ENCODE assay signal across 8 cellular contexts in genomic region chr13:38763446-38764381, GRCh38.
DNase-seq lines count a peak whose midpoint lies in the region; ATAC-seq, FAIRE-seq and TF ChIP-seq lines count a peak whose summit lies in the region.

No MANE protein-coding gene starts in this region.

- H3K4me3 ChIP-seq in MM.1S (ENCODE audit: low read length): no peak overlapping the region
- H3K4me3 ChIP-seq in vagina: no peak overlapping the region

- peak; percentile 76 for FAIRE-seq in islet of Langerhans (lab: Jason Lieb, UNC)

- DNase-seq in SIG-M5 treated with dmso at 0.1 percent for 504 hours (lab: John Stamatoyannopoulos, UW; ENCODE audit: unreplicated experiment) (peak; percentile 18), SIG-M5 (lab: John Stamatoyannopoulos, UW) (no peak), MM.1S (peak; percentile 37), amniotic epithelial cell (ENCODE audit: low read depth) (peak; percentile 15), vagina (ENCODE audit: extremely low spot score in 2 of 2) (no peak), cortex of kidney (lab: John Stamatoyannopoulos, UW) (no peak)

- H2AFZ ChIP-seq in MM.1S (ENCODE audit: low read length): 0 out of 2 replicates have a peak overlapping the region, but pooled peaks have one; percentile 30

- H3K27me3 ChIP-seq in MM.1S (replicated peaks; ENCODE audit: insufficient read depth, low read length) (no peaks in the 10 kb centered on the region), vagina (no peaks in the 10 kb centered on the region)

- no peaks in the 10 kb centered on the region for H4K20me1 ChIP-seq in MM.1S (ENCODE audit: insufficient read depth, low read length)

- no peak for ATAC-seq in HG02623 (IDR thresholded peaks at IDR 0.05; ENCODE audit: unreplicated experiment)

- intact Hi-C loops in vagina (cut with DNase I): no loop called here

- H3K4me2 ChIP-seq in MM.1S (ENCODE audit: low read depth, low read length): peak overlapping the region; percentile 29; the same call in 1 of the 2 replicates

- TF ChIP-seq POLR2A in vagina (IDR thresholded peaks at IDR 0.05): no peak

- H3K9me3 ChIP-seq in MM.1S (replicated peaks; ENCODE audit: insufficient read depth, low read length): no peaks in the 10 kb centered on the region
- H3K9me3 ChIP-seq in vagina: no peaks in the 10 kb centered on the region

- H3K4me1 ChIP-seq in MM.1S (ENCODE audit: low read length) (no peaks in the 10 kb centered on the region), vagina (no peaks in the 10 kb centered on the region)

- H3K27ac ChIP-seq in MM.1S (ENCODE audit: low read length): no peak overlapping the region
- no peak overlapping the region for H3K27ac ChIP-seq in vagina

- H3K9ac ChIP-seq in MM.1S (ENCODE audit: low read length): no peak overlapping the region

- H3F3A ChIP-seq in MM.1S (ENCODE audit: insufficient read depth, low read length): no peaks in the 10 kb centered on the region

- no peaks in the 10 kb centered on the region for H3K79me2 ChIP-seq in MM.1S (ENCODE audit: low read length)

- TF ChIP-seq CTCF in MM.1S (IDR thresholded peaks at IDR 0.05; ENCODE audit: low read length) (peak; percentile 48), vagina (IDR thresholded peaks at IDR 0.05) (peak in 2 of 3 experiments; percentile 14 to 32)

- H3K9me2 ChIP-seq in MM.1S (replicated peaks; ENCODE audit: insufficient read depth, low read length): no peaks in the 10 kb centered on the region

- no peaks in the 10 kb centered on the region for H3K36me3 ChIP-seq in MM.1S (replicated peaks; ENCODE audit: insufficient read depth, low read length)
- H3K36me3 ChIP-seq in vagina: no peaks in the 10 kb centered on the region

Comparison
In these comparisons a context has a peak if more than half of its experiments do, and no peak if none do; other contexts are left out.
1. DNase-seq: peak in SIG-M5 treated with dmso at 0.1 percent for 504 hours (single experiment), MM.1S (single experiment) and amniotic epithelial cell (single experiment); none in SIG-M5 (single experiment), vagina (0 of 2) and cortex of kidney (single experiment).